ENCODE assay signal across 19 cellular contexts in the genomic region with DNA sequence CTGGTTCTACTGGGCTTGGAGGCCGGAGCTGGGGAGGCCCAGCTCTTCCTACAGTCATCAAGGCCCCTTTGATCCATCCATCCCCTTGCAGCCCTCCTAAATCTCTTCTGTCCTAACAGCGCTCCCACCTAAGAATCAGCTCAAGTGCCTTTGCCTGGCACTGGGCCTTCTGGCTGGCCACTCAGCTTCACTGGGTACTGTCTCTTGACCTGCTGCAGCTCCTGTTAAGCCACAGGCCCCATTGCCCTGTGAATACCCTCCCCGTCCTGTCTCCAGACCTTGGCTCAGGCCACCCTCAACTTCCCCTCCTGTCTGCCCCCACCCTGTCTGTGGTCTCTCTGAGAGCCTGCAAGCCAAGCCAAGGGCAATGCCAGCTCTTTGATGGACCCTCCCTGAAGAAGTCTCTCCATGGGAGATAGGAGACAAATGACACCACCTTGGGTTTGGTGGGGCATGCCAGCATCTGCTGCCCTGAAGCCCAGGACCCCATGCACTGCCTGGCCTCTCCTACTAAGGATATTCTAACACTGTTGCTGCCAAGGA. TPM values are rescaled to one million over a fixed set of nuclear protein-coding genes. Genes with fewer than 3 reads are reported as not detected.
"Had no signal": no experiment of that assay in that cellular context is flagged by ENCODE, and none has a peak within 500 bp of the region (broad histone marks: within the 10 kb centered on the region; RNA-seq: fewer than 3 reads in every experiment).

No MANE protein-coding gene starts in this region.

- H3K36me3 Mint-ChIP-seq: immature natural killer cell; naive thymus-derived CD8-positive, alpha-beta T cell had no signal

- DNase-seq: effector memory CD4-positive, alpha-beta T cell; gastrocnemius medialis; immature natural killer cell; naive thymus-derived CD8-positive, alpha-beta T cell; psoas muscle; retina; stimulated activated naive CD4-positive, alpha-beta T cell; stomach; substantia nigra; transverse colon had no signal

- H3K36me3 ChIP-seq: gastrocnemius medialis had no signal

- H3K4me3 Mint-ChIP-seq: immature natural killer cell; naive thymus-derived CD8-positive, alpha-beta T cell had no signal

- H3K4me1 Mint-ChIP-seq: immature natural killer cell had no signal

- H3K27ac ChIP-seq: epithelial cell of prostate, esophagus muscularis mucosa, gastrocnemius medialis, psoas muscle, stomach, thoracic aorta, transverse colon had no signal

- H3K27me3 ChIP-seq: esophagus muscularis mucosa, gastrocnemius medialis, stomach, transverse colon had no signal

- H3K4me1 ChIP-seq: esophagus muscularis mucosa, gastrocnemius medialis, psoas muscle, stomach, transverse colon had no signal

- ATAC-seq: gastrocnemius medialis; naive thymus-derived CD8-positive, alpha-beta T cell; psoas muscle; sciatic nerve had no signal

- H3K27ac Mint-ChIP-seq: immature natural killer cell had no signal

- H3K9me3 Mint-ChIP-seq: immature natural killer cell; naive thymus-derived CD8-positive, alpha-beta T cell had no signal

- H3K4me3 ChIP-seq: esophagus muscularis mucosa, gastrocnemius medialis, psoas muscle, stomach, thoracic aorta, transverse colon had no signal

- H3K27me3 Mint-ChIP-seq: naive thymus-derived CD8-positive, alpha-beta T cell had no signal

- H3K9me3 ChIP-seq: esophagus muscularis mucosa, gastrocnemius medialis, psoas muscle, stomach, thoracic aorta, transverse colon had no signal

RNA-seq across cellular contexts. Expression of a gene that starts 27.3 kb away (rescaled TPM):
- total RNA-seq: esophagus muscularis mucosa; fibroblast of villous mesenchyme; gastrocnemius medialis; lung microvascular endothelial cell; mononuclear cell; naive thymus-derived CD8-positive, alpha-beta T cell; psoas muscle; sciatic nerve; skeletal muscle tissue; thoracic aorta; ureter had no signal

RNA-seq across cellular contexts. Expression of a gene that starts 45.6 kb away (rescaled TPM):
- total RNA-seq: lung microvascular endothelial cell had no signal
